In genomic region chr1:91830242-91831131, GRCh38 we compare ENCODE assay signal across 9 cellular contexts. TPM values are rescaled to one million over a fixed set of nuclear protein-coding genes. Genes with fewer than 3 reads are reported as not detected.
DNase-seq lines count a peak whose midpoint lies in the region; ATAC-seq, FAIRE-seq and TF ChIP-seq lines count a peak whose summit lies in the region.
"Had no signal": no experiment of that assay in that cellular context is flagged by ENCODE, and none has a peak within 500 bp of the region (broad histone marks: within the 10 kb centered on the region; RNA-seq: fewer than 3 reads in every experiment).

No MANE protein-coding gene starts in this region.

- dilution Hi-C loops in keratinocyte (cut with MboI; ENCODE audit: extremely low pct_ligation_motif_present, low sequenced_read_pairs), result no loop called here

- DNase-seq in LHCN-M2 (ENCODE audit: low read depth) (peak; percentile 95), astrocyte of the hippocampus (ENCODE audit: low read depth, low spot score) (peak; percentile 76), keratinocyte (ENCODE audit: low read depth, low spot score) (no peak), suprapubic skin (ENCODE audit: low spot score in 2 of 2) (peak in 1 of 2 donors; percentile 84), GM23338 (ENCODE audit: low spot score) (no peak), cerebellar nuclear complex (lab: John Stamatoyannopoulos, UW) (no peak)

- no peak for FAIRE-seq in keratinocyte (lab: Jason Lieb, UNC)

- H3K4me3 ChIP-seq in keratinocyte (ENCODE audit: control insufficient read depth in 2 of 3, extremely low read depth in 1 of 3, insufficient read depth in 2 of 3, low read depth in 1 of 3, low read length in 3 of 3) (no peak overlapping the region), suprapubic skin (no peak overlapping the region), GM23338 (no peak overlapping the region)
- H3K4me3 ChIP-seq: SK-N-MC, skin epidermis had no signal

- no peaks in the 10 kb centered on the region for H3F3A ChIP-seq in GM23338 (replicated peaks; ENCODE audit: low read depth)

- TF ChIP-seq CTCF in keratinocyte (optimal IDR thresholded peaks at IDR 0.05 in 1 of 3, IDR thresholded peaks at IDR 0.05 in 1 of 3, conservative IDR thresholded peaks at IDR 0.05 in 1 of 3; ENCODE audit: extremely low read depth in 1 of 3, insufficient read depth in 2 of 3, low read length in 3 of 3), result peak; percentile 16 to 50 (median 26)
- peak in 1 of 2 donors; percentile 21 for TF ChIP-seq CTCF in suprapubic skin (IDR thresholded peaks at IDR 0.05)
- TF ChIP-seq CTCF in GM23338 (conservative IDR thresholded peaks at IDR 0.05; ENCODE audit: low read depth in 2 of 2), result no peak

- H3K4me1 Mint-ChIP-seq in GM23338, result no peaks in the 10 kb centered on the region; the same call in 2 of the 3 replicates

- TF ChIP-seq POLR2A in suprapubic skin (IDR thresholded peaks at IDR 0.05), result no peak

- 42% methylated on average over 10 of the region's 10 CpGs for WGBS in suprapubic skin

- H3K9me1 ChIP-seq in keratinocyte (ENCODE audit: control insufficient read depth, extremely low read depth, insufficient read depth, low read length), result no peaks in the 10 kb centered on the region

- no peaks in the 10 kb centered on the region for H3K27me3 Mint-ChIP-seq in GM23338 (ENCODE audit: insufficient read depth, low read depth, poor library complexity)

- H3K9me3 ChIP-seq in keratinocyte (ENCODE audit: control insufficient read depth, low read depth, low read length) (no peaks in the 10 kb centered on the region), suprapubic skin (no peaks in the 10 kb centered on the region)

- no peaks in the 10 kb centered on the region for H3K9me3 Mint-ChIP-seq in GM23338

- H3K36me3 Mint-ChIP-seq in GM23338 (ENCODE audit: low read depth), result no peaks in the 10 kb centered on the region

- H3K79me2 ChIP-seq in keratinocyte (ENCODE audit: control insufficient read depth, insufficient read depth, low read length), result no peaks in the 10 kb centered on the region
- H3K79me2 ChIP-seq in GM23338 (replicated peaks; ENCODE audit: insufficient read depth), result no peaks in the 10 kb centered on the region

- peaks cover 2% of the 10 kb centered on the region for H3K27me3 ChIP-seq in keratinocyte (ENCODE audit: control insufficient read depth, extremely low read depth, insufficient read depth, low read length)
- H3K27me3 ChIP-seq in suprapubic skin, result no peaks in the 10 kb centered on the region
- H3K27me3 ChIP-seq in GM23338 (ENCODE audit: insufficient read depth), result no peaks in the 10 kb centered on the region

- H3K27ac Mint-ChIP-seq in GM23338, result no peak overlapping the region

- H2AFZ ChIP-seq in keratinocyte (ENCODE audit: control insufficient read depth, low read length), result no peak overlapping the region
- no peak overlapping the region for H2AFZ ChIP-seq in GM23338

- no peaks in the 10 kb centered on the region for H3K9me2 ChIP-seq in GM23338 (ENCODE audit: insufficient read depth)

- H3K4me3 Mint-ChIP-seq in GM23338, result no peak overlapping the region

- H3K4me2 ChIP-seq in keratinocyte (ENCODE audit: control insufficient read depth, extremely low read depth, insufficient read depth, low read depth, low read length), result no peak overlapping the region
- H3K4me2 ChIP-seq in GM23338, result no peak overlapping the region

- H4K20me1 ChIP-seq in keratinocyte (ENCODE audit: control insufficient read depth, extremely low read depth, insufficient read depth, low read length), result no peaks in the 10 kb centered on the region
- no peaks in the 10 kb centered on the region for H4K20me1 ChIP-seq in GM23338 (replicated peaks; ENCODE audit: insufficient read depth)

- ATAC-seq in GM23338 (no peak), HG03025 (IDR thresholded peaks at IDR 0.05; ENCODE audit: low FRiP score, unreplicated experiment) (no peak)

- no peak overlapping the region for H3K9ac ChIP-seq in keratinocyte (ENCODE audit: control insufficient read depth, extremely low read depth, insufficient read depth, low read length)

- H3K27ac ChIP-seq in keratinocyte (ENCODE audit: control insufficient read depth, insufficient read depth, low read length) (no peak overlapping the region), suprapubic skin (peak overlapping the region; percentile 75), GM23338 (ENCODE audit: low read depth) (no peak overlapping the region)
- H3K27ac ChIP-seq: SK-N-MC had no signal

- H3K36me3 ChIP-seq in keratinocyte (ENCODE audit: control insufficient read depth in 2 of 2, extremely low read depth in 1 of 2, insufficient read depth in 2 of 2, low read length in 2 of 2) (no peaks in the 10 kb centered on the region), suprapubic skin (no peaks in the 10 kb centered on the region), GM23338 (ENCODE audit: insufficient read depth) (no peaks in the 10 kb centered on the region)

- TF ChIP-seq EP300 in suprapubic skin (IDR thresholded peaks at IDR 0.05), result no peak

- H3K4me1 ChIP-seq in keratinocyte (ENCODE audit: control insufficient read depth, extremely low read depth, insufficient read depth, low read length) (peaks cover 17% of the 10 kb centered on the region), suprapubic skin (peaks cover 60% of the 10 kb centered on the region), GM23338 (ENCODE audit: insufficient read depth) (no peaks in the 10 kb centered on the region)

TF ChIP-seq in GM23338, 12 proteins besides CTCF, POLR2A, EP300 and RAD21:
- TF ChIP-seq NANOG (IDR thresholded peaks at IDR 0.05; ENCODE audit: borderline replicate concordance), result no peak
- no peak for TF ChIP-seq ZNF331 (CRISPR knock-in tag; IDR thresholded peaks at IDR 0.05; ENCODE audit: low read depth)
- no peak for TF ChIP-seq STAT1 (IDR thresholded peaks at IDR 0.05; ENCODE audit: unreplicated experiment)
- TF ChIP-seq CREB1 (CRISPR knock-in tag; IDR thresholded peaks at IDR 0.05; ENCODE audit: low read depth), result no peak

RNA-seq across cellular contexts. Expression of gene TGFBR3, which starts 55.5 kb away (rescaled TPM):
- total RNA-seq in LHCN-M2 (2014; rRNA removed) (2.6 and 3.2 TPM in 2 replicates), suprapubic skin (100 to 1,000 TPM in 2 of 4 donors, 10 to 100 TPM in 2; 91.3 to 131 (median 114) TPM)
- polyA plus RNA-seq in LHCN-M2 (2012), result 0.78 TPM
- polyA plus RNA-seq in keratinocyte (0.66 to 1.2 TPM (median 0.99 TPM) in 3 replicates), GM23338 (2016; fragmentation: Nextera tagmentation; extraction: Ambion mirVana) (1.2 and 1.7 TPM in 2 replicates)
- polyA plus RNA-seq in keratinocyte (2011; ENCODE audit: low read depth), result 0.81 TPM
- polyA plus RNA-seq in keratinocyte (2011; cell fraction: cytosol; rRNA removed), result 0.40 and 0.62 TPM in 2 replicates
- polyA plus RNA-seq in keratinocyte (2011; cell fraction: nucleus; rRNA removed), result 1.3 and 1.4 TPM in 2 replicates
- 0.80 and 1.0 TPM in 2 replicates for polyA plus RNA-seq in keratinocyte (2012; ENCODE audit: low replicate concordance)
- polyA minus RNA-seq in keratinocyte, result 2.9 to 5.8 TPM (median 3.9 TPM) in 3 replicates
- 0.96 TPM for polyA minus RNA-seq in keratinocyte (2011; cell fraction: cytosol; rRNA and poly(A)+ RNA removed)
- polyA minus RNA-seq in keratinocyte (2011; cell fraction: nucleus; rRNA and poly(A)+ RNA removed), result 1.8 and 2.2 TPM in 2 replicates
- 2.1 and 2.9 TPM in 2 replicates for total RNA-seq in GM23338 (2014; rRNA removed; shearing (Covaris generic))

Comparison
In these comparisons a context has a peak if more than half of its experiments do, and no peak if none do; other contexts are left out.
1. DNase-seq: peak in LHCN-M2 (single experiment) and astrocyte of the hippocampus (single experiment); none in keratinocyte (single experiment), GM23338 (single experiment) and cerebellar nuclear complex (0 of 2).
2. CTCF ChIP-seq: peak in keratinocyte (3 of 3); none in GM23338 (0 of 2).
3. RNA of gene TGFBR3, which starts 55.5 kb away (total RNA-seq): 91.3 to 131 TPM in suprapubic skin; 2.1 to 2.9 TPM in GM23338 and 2.6 to 3.2 TPM in LHCN-M2; every median in the first group is over 10 times any median in the second.